14 cellular contexts compared by ENCODE assay signal in the genomic region with DNA sequence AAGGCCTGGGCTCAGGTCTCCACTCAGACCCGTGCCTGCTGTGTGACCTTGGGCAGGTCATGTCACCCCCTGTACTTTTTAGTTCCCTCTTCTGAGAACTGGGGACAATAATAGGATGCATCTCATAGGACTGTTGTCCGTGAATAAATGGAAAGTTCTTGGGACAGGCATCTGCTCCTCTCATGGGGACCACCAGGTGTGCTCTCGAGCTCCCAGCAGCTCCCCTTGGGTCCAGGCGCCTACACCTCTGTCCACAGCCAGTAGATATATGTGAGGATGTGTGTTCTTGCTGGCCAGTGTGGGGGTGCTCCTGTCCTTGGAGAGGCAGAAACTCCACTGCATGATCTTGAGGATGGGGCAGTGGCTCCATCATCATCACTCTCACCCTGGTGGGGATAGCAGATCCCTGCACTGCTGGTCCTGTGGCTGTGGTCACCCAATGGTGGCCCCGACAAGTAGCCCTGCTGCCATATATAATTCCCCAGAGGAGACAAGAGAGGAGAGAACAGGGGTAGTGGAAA.
DNase-seq lines count a peak whose midpoint lies in the region; ATAC-seq, FAIRE-seq and TF ChIP-seq lines count a peak whose summit lies in the region.
"Had no signal": no experiment of that assay in that cellular context is flagged by ENCODE, and none has a peak within 500 bp of the region (broad histone marks: within the 10 kb centered on the region; RNA-seq: fewer than 3 reads in every experiment).

No MANE protein-coding gene starts in this region.

- TF ChIP-seq POLR2A in adrenal gland (IDR thresholded peaks at IDR 0.05) (no peak), stomach (IDR thresholded peaks at IDR 0.05) (no peak)

- POLR2A ChIA-PET in T-cell (lab: Charles Lee) = no interaction called here

- CTCF ChIA-PET in T-cell (lab: Charles Lee) = no interaction called here

- intact Hi-C loops in adrenal gland (cut with DNase I) (loop anchor here in 1 of 2 donors (5.0 kb wide), 1 partner anchor 618 kb away; no protein-coding TSS in a partner anchor), stomach (cut with DNase I; ENCODE audit: low total_unique reads) (no loop called here)

- DNase-seq in GM06990 (ENCODE audit: extremely low read depth, insufficient read length) (no peak), HFFc6 (no peak), bronchial epithelial cell (ENCODE audit: low read depth) (no peak), osteoblast (ENCODE audit: insufficient read length, low spot score, missing footprints) (no peak), adrenal gland (no peak), T-cell (no peak), stomach (no peak)
- DNase-seq: activated naive CD8-positive, alpha-beta T cell treated with anti-CD3 and anti-CD28 coated beads, Interleukin-2, amount 50 U/mL, for 24 hours; Calu3; dorsolateral prefrontal cortex; kidney glomerular epithelial cell; NCI-H1694 treated with DMSO at 0.1 percent for 48 hours had no signal

- no peaks in the 10 kb centered on the region for H3K9me3 Mint-ChIP-seq in HFFc6
- H3K9me3 Mint-ChIP-seq in T-cell = no peaks in the 10 kb centered on the region
- H3K9me3 Mint-ChIP-seq: activated naive CD8-positive, alpha-beta T cell treated with anti-CD3 and anti-CD28 coated beads, Interleukin-2, amount 50 U/mL, for 24 hours had no signal

- ATAC-seq in T-cell (replicated peaks in 1 of 4) = no peak
- ATAC-seq: activated naive CD8-positive, alpha-beta T cell treated with anti-CD3 and anti-CD28 coated beads, Interleukin-2, amount 50 U/mL, for 24 hours had no signal

- H3K4me3 Mint-ChIP-seq in HFFc6 = no peak overlapping the region
- no peak overlapping the region for H3K4me3 Mint-ChIP-seq in T-cell
- H3K4me3 Mint-ChIP-seq: activated naive CD8-positive, alpha-beta T cell treated with anti-CD3 and anti-CD28 coated beads, Interleukin-2, amount 50 U/mL, for 24 hours had no signal

- H3K27ac Mint-ChIP-seq in HFFc6 = no peak overlapping the region
- H3K27ac Mint-ChIP-seq in T-cell = no peak overlapping the region
- H3K27ac Mint-ChIP-seq: activated naive CD8-positive, alpha-beta T cell treated with anti-CD3 and anti-CD28 coated beads, Interleukin-2, amount 50 U/mL, for 24 hours had no signal

- no peaks in the 10 kb centered on the region for H4K20me1 ChIP-seq in osteoblast (ENCODE audit: insufficient read depth, low read length)

- no peaks in the 10 kb centered on the region for H3K36me3 ChIP-seq in GM06990 (ENCODE audit: control insufficient read depth, insufficient read depth, low read length)
- no peaks in the 10 kb centered on the region for H3K36me3 ChIP-seq in bronchial epithelial cell (ENCODE audit: control insufficient read depth, insufficient read depth, low read length)
- H3K36me3 ChIP-seq in osteoblast (ENCODE audit: insufficient read depth, low read length) = no peaks in the 10 kb centered on the region
- no peaks in the 10 kb centered on the region for H3K36me3 ChIP-seq in adrenal gland (replicated peaks in 1 of 2)
- H3K36me3 ChIP-seq in stomach = no peaks in the 10 kb centered on the region
- H3K36me3 ChIP-seq: suprapubic skin had no signal

- H3K27me3 Mint-ChIP-seq in HFFc6 (ENCODE audit: insufficient read depth) (peaks cover 49% of the 10 kb centered on the region), T-cell (peaks cover 7 to 12% of the 10 kb centered on the region in 2 donors)

- 73 to 85% (median 78%) methylated on average over 3 to 5 of the region's 5 CpGs for WGBS in adrenal gland, 4 donors
- 89 to 96% (median 91%) methylated on average over 4 to 5 of the region's 5 CpGs for WGBS in stomach, 5 donors

- H2AFZ ChIP-seq in osteoblast (ENCODE audit: low read length) = no peak overlapping the region

- H3K4me3 ChIP-seq in GM06990 (replicated peaks; ENCODE audit: low read depth, low read length) (no peak overlapping the region), bronchial epithelial cell (ENCODE audit: low read depth, low read length) (no peak overlapping the region), osteoblast (ENCODE audit: insufficient read depth, low read length) (no peak overlapping the region), adrenal gland (no peak overlapping the region), stomach (no peak overlapping the region)
- H3K4me3 ChIP-seq: dorsolateral prefrontal cortex, SK-N-MC, suprapubic skin had no signal

- no peak for TF ChIP-seq EP300 in stomach (IDR thresholded peaks at IDR 0.05)

- H3K79me2 ChIP-seq in osteoblast (ENCODE audit: insufficient read depth, low read length) = no peaks in the 10 kb centered on the region

- TF ChIP-seq CTCF in GM06990 (IDR thresholded peaks at IDR 0.05; ENCODE audit: insufficient read depth, low read length, poor library complexity, severe bottlenecking) (peak; percentile 30), HFFc6 (IDR thresholded peaks at IDR 0.05) (peak; percentile 31; the same call in 1 of the 2 replicates), bronchial epithelial cell (IDR thresholded peaks at IDR 0.05; ENCODE audit: insufficient read depth, low read length, severe bottlenecking) (no peak), osteoblast (IDR thresholded peaks at IDR 0.05; ENCODE audit: extremely low read depth, low read depth, low read length) (peak; percentile 15), adrenal gland (IDR thresholded peaks at IDR 0.05) (no peak), stomach (IDR thresholded peaks at IDR 0.05) (no peak)

- H3K4me1 Mint-ChIP-seq in HFFc6 (ENCODE audit: low read depth) = no peaks in the 10 kb centered on the region; the same call in 1 of the 2 replicates
- no peaks in the 10 kb centered on the region for H3K4me1 Mint-ChIP-seq in T-cell
- H3K4me1 Mint-ChIP-seq: activated naive CD8-positive, alpha-beta T cell treated with anti-CD3 and anti-CD28 coated beads, Interleukin-2, amount 50 U/mL, for 24 hours had no signal

- no peak overlapping the region for H3K4me2 ChIP-seq in osteoblast (ENCODE audit: insufficient read depth, low read length)

- H3K27ac ChIP-seq in osteoblast (ENCODE audit: low read depth, low read length) (no peak overlapping the region), adrenal gland (no peak overlapping the region), stomach (no peak overlapping the region)
- H3K27ac ChIP-seq: dorsolateral prefrontal cortex, SK-N-MC, suprapubic skin had no signal

- H3K27me3 ChIP-seq in GM06990 (replicated peaks; ENCODE audit: control insufficient read depth, insufficient read depth, low read length) (no peaks in the 10 kb centered on the region; the same call in 1 of the 2 replicates), bronchial epithelial cell (ENCODE audit: control insufficient read depth, insufficient read depth, low read length) (peaks cover 24% of the 10 kb centered on the region), osteoblast (ENCODE audit: insufficient read depth, low read length) (peaks cover 47% of the 10 kb centered on the region), adrenal gland (no peaks in the 10 kb centered on the region), stomach (no peaks in the 10 kb centered on the region)

- FAIRE-seq in bronchial epithelial cell (lab: Jason Lieb, UNC) = peak; percentile 82

- H3K9me3 ChIP-seq in osteoblast (ENCODE audit: low read depth, low read length) (no peaks in the 10 kb centered on the region), adrenal gland (replicated peaks in 1 of 3) (no peaks in the 10 kb centered on the region), stomach (no peaks in the 10 kb centered on the region)
- H3K9me3 ChIP-seq: suprapubic skin had no signal

- no peaks in the 10 kb centered on the region for H3K4me1 ChIP-seq in osteoblast (ENCODE audit: insufficient read depth, low read length)
- no peaks in the 10 kb centered on the region for H3K4me1 ChIP-seq in adrenal gland (replicated peaks in 1 of 2)
- peaks cover 0 to 27% (median 14%) of the 10 kb centered on the region in 4 donors for H3K4me1 ChIP-seq in stomach

- H3K36me3 Mint-ChIP-seq in HFFc6 (ENCODE audit: low read depth) = no peaks in the 10 kb centered on the region
- H3K36me3 Mint-ChIP-seq in T-cell = no peaks in the 10 kb centered on the region

Comparison
In these comparisons a context has a peak if more than half of its experiments do, and no peak if none do; other contexts are left out.
1. CTCF ChIP-seq: peak in GM06990 (single experiment), HFFc6 (single experiment) and osteoblast (single experiment); none in bronchial epithelial cell (single experiment), adrenal gland (0 of 6) and stomach (0 of 7).